10 cellular contexts compared by ENCODE assay signal in the genomic region with DNA sequence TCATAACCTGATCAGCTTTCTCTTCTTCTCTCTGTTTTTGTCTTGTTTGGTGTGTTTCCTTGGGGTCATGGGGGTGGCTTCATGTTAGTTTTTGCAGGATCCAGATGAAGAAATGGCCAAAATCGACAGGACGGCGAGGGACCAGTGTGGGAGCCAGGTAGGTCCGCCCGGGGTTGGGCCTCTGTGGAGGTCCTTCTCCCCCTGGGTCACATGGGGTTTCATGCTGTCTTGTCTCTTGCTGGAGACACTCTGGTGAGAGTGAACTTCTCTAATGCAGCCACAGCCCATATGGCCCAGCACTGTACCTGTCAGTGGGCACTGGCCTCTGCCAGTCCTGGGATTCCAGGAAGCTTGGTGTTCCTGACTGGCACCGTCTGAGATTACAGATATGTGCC. TPM values are rescaled to one million over a fixed set of nuclear protein-coding genes. Genes with fewer than 3 reads are reported as not detected.
DNase-seq lines count a peak whose midpoint lies in the region; ATAC-seq, FAIRE-seq and TF ChIP-seq lines count a peak whose summit lies in the region.
"Had no signal": no experiment of that assay in that cellular context is flagged by ENCODE, and none has a peak within 500 bp of the region (broad histone marks: within the 10 kb centered on the region; RNA-seq: fewer than 3 reads in every experiment).

No MANE protein-coding gene starts in this region.

- CTCF ChIA-PET in GM10248 (lab: Yijun Ruan, JAX) = interaction anchor here (0.8 to 1.9 kb wide), 3 partner anchors 9 to 25 kb away, joined by 3 to 5 read pairs (median 5); no protein-coding TSS in a partner anchor

- peaks cover 12% of the 10 kb centered on the region for H3K4me1 Mint-ChIP-seq in stimulated activated naive CD8-positive, alpha-beta T cell treated with anti-CD3 and anti-CD28 coated beads, Interleukin-15, Interleukin-2, amounts not matched to agents 100 ng/mL and 50 ng/mL, for 24 hours (ENCODE audit: low read depth)

- no peak for ATAC-seq in stimulated activated naive CD8-positive, alpha-beta T cell treated with anti-CD3 and anti-CD28 coated beads, Interleukin-15, Interleukin-2, amounts not matched to agents 100 U/mL and 50 U/mL, for 24 hours
- ATAC-seq in lower lobe of right lung (no peak), GM21529 (IDR thresholded peaks at IDR 0.05; ENCODE audit: unreplicated experiment) (no peak)

- TF ChIP-seq CTCF in ascending aorta (IDR thresholded peaks at IDR 0.05) (no peak), lower lobe of right lung (IDR thresholded peaks at IDR 0.05) (no peak), GM10248 (IDR thresholded peaks at IDR 0.05; ENCODE audit: control extremely low read depth, extremely low read depth, low read depth, missing control alignments) (no peak)

- H3K4me1 ChIP-seq in ascending aorta = no peaks in the 10 kb centered on the region
- H3K4me1 ChIP-seq in lower lobe of right lung = peaks cover 6% of the 10 kb centered on the region

- H3K36me3 Mint-ChIP-seq in stimulated activated naive CD8-positive, alpha-beta T cell treated with anti-CD3 and anti-CD28 coated beads, Interleukin-15, Interleukin-2, amounts not matched to agents 100 ng/mL and 50 ng/mL, for 24 hours (ENCODE audit: low read depth) = peaks cover 33% of the 10 kb centered on the region

- POLR2A ChIA-PET in GM10248 (lab: Yijun Ruan, JAX) = no interaction called here

- no peaks in the 10 kb centered on the region for H3K27me3 Mint-ChIP-seq in stimulated activated naive CD8-positive, alpha-beta T cell treated with anti-CD3 and anti-CD28 coated beads, Interleukin-15, Interleukin-2, amounts not matched to agents 100 ng/mL and 50 ng/mL, for 24 hours

- no peak for FAIRE-seq in frontal cortex (lab: Jason Lieb, UNC)
- FAIRE-seq: colon had no signal

- H3K4me3 ChIP-seq in ascending aorta (peak overlapping the region; percentile 75 to 79), lower lobe of right lung (peak overlapping the region; percentile 44)

- intact Hi-C loops in ascending aorta (cut with DNase I) (loop anchor here (5.0 kb wide), 1 partner anchor 96 kb away; a partner anchor contains a TSS), lower lobe of right lung (cut with DNase I) (no loop called here)

- H3K27ac Mint-ChIP-seq in stimulated activated naive CD8-positive, alpha-beta T cell treated with anti-CD3 and anti-CD28 coated beads, Interleukin-15, Interleukin-2, amounts not matched to agents 100 ng/mL and 50 ng/mL, for 24 hours = peak overlapping the region; percentile 83

- H3K36me3 ChIP-seq in ascending aorta = no peaks in the 10 kb centered on the region
- H3K36me3 ChIP-seq in lower lobe of right lung = no peaks in the 10 kb centered on the region

- no peaks in the 10 kb centered on the region for H3K9me3 Mint-ChIP-seq in stimulated activated naive CD8-positive, alpha-beta T cell treated with anti-CD3 and anti-CD28 coated beads, Interleukin-15, Interleukin-2, amounts not matched to agents 100 ng/mL and 50 ng/mL, for 24 hours

- peak overlapping the region; percentile 89 for H3K4me3 Mint-ChIP-seq in stimulated activated naive CD8-positive, alpha-beta T cell treated with anti-CD3 and anti-CD28 coated beads, Interleukin-15, Interleukin-2, amounts not matched to agents 100 ng/mL and 50 ng/mL, for 24 hours

- H3K27me3 ChIP-seq in ascending aorta (no peaks in the 10 kb centered on the region), lower lobe of right lung (ENCODE audit: low read depth) (no peaks in the 10 kb centered on the region)

- H3K9me3 ChIP-seq in ascending aorta (no peaks in the 10 kb centered on the region), lower lobe of right lung (no peaks in the 10 kb centered on the region)

- no peak for DNase-seq in stimulated activated naive CD8-positive, alpha-beta T cell treated with anti-CD3 and anti-CD28 coated beads, Interleukin-15, Interleukin-2, amounts not matched to agents 100 U/mL and 50 U/mL, for 24 hours
- DNase-seq in ascending aorta (ENCODE audit: low spot score in 2 of 2) = no peak
- DNase-seq in lower lobe of right lung = no peak
- DNase-seq in frontal cortex (ENCODE audit: low spot score in 2 of 2) = no peak
- no peak for DNase-seq in GM10248 (ENCODE audit: extremely low spot score)
- no peak for DNase-seq in DMS79 (lab: John Stamatoyannopoulos, UW)
- DNase-seq: GDM1 had no signal

- H3K27ac ChIP-seq in ascending aorta (no peak overlapping the region), lower lobe of right lung (no peak overlapping the region)

RNA-seq across cellular contexts. Expression of a gene that starts 1.1 kb away (rescaled TPM):
- not detected for total RNA-seq in ascending aorta
- 1.0 TPM for total RNA-seq in lower lobe of right lung
- total RNA-seq in frontal cortex = 1.6 TPM
